In the genomic region with DNA sequence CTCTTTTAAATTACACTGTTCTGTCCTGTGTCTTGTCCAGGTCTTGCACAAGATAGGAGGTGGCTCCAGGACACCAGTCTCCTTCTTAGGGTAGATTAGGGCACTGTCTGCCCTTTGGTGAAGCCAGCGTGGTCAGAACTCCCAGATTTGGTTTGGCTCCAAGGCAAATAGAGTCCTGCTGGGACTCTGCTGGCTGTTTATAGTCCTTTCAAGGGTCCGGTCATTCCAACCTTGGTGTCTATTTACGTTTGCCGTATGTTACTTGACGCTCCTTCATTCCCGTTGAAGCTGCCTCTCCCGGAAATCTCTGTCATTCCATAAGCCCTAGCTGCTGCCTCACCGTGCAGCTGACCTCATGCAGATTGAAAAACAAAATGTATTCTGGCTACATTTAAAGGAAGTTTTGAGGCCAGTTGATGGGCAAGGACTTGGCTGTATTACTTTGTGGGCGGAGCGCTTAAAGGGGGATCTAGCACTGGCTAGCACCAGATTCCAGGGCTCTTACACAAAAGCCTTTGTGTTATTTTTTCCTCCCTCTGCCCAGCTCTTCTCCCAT, we compare ENCODE assay signal across 8 cellular contexts.
DNase-seq lines count a peak whose midpoint lies in the region; ATAC-seq, FAIRE-seq and TF ChIP-seq lines count a peak whose summit lies in the region.

No MANE protein-coding gene starts in this region.

- H4K91ac ChIP-seq in H9 (ENCODE audit: insufficient read length, low read depth, low read length) = no peak overlapping the region

- H3K9me3 Mint-ChIP-seq in H9 = no peaks in the 10 kb centered on the region

- no peak overlapping the region for H3K18ac ChIP-seq in H9 (ENCODE audit: insufficient read length, low read depth, low read length)

- H2AFZ ChIP-seq in H9 (ENCODE audit: low read length) (peak overlapping the region; percentile 59), smooth muscle cell (ENCODE audit: low read depth) (peak overlapping the region; percentile 16)

- no peak overlapping the region for H3K23ac ChIP-seq in H9 (ENCODE audit: insufficient read length, low read depth, low read length)

- DNase-seq in H9 (no peak), brain pericyte (ENCODE audit: low read depth, low spot score) (peak; percentile 96), kidney (peak; percentile 51), smooth muscle cell (lab: John Stamatoyannopoulos, UW; ENCODE audit: unreplicated experiment) (no peak), RPMI8226 (no peak), T-helper 17 cell (no peak)

- H3K9me3 ChIP-seq in H9 (ENCODE audit: control insufficient read depth, low read depth, low read length) = no peaks in the 10 kb centered on the region
- H3K9me3 ChIP-seq in kidney (ENCODE audit: control insufficient read depth in 1 of 2, low read length in 2 of 2) = no peaks in the 10 kb centered on the region
- no peaks in the 10 kb centered on the region for H3K9me3 ChIP-seq in smooth muscle cell (replicated peaks; ENCODE audit: low read depth)
- no peaks in the 10 kb centered on the region for H3K9me3 ChIP-seq in T-helper 17 cell (ENCODE audit: control insufficient read depth, low read length, poor library complexity, severe bottlenecking)

- no peaks in the 10 kb centered on the region for H3K4me1 ChIP-seq in H9 (ENCODE audit: insufficient read depth, low read length)
- H3K4me1 ChIP-seq in kidney (ENCODE audit: control insufficient read depth in 1 of 2, insufficient read depth in 1 of 2, low read depth in 1 of 2, low read length in 2 of 2) = peaks cover 0 to 2% of the 10 kb centered on the region in 2 donors
- peaks cover 5% of the 10 kb centered on the region for H3K4me1 ChIP-seq in smooth muscle cell (ENCODE audit: low read depth)

- ATAC-seq in HG03097 (IDR thresholded peaks at IDR 0.05; ENCODE audit: low FRiP score, unreplicated experiment) (no peak), GM21619 (IDR thresholded peaks at IDR 0.05; ENCODE audit: unreplicated experiment) (no peak), T-helper 17 cell (no peak)

- no peak overlapping the region for H2BK15ac ChIP-seq in H9 (ENCODE audit: low read depth, low read length)

- no peak overlapping the region for H4K5ac ChIP-seq in H9 (ENCODE audit: insufficient read length, low read depth, low read length)

- H3K27me3 Mint-ChIP-seq in H9 (ENCODE audit: low read depth) = no peaks in the 10 kb centered on the region
- peaks cover 20% of the 10 kb centered on the region for H3K27me3 Mint-ChIP-seq in T-helper 17 cell

- H4K20me1 ChIP-seq in H9 (ENCODE audit: control insufficient read depth, insufficient read depth, insufficient read length) (no peaks in the 10 kb centered on the region), smooth muscle cell (ENCODE audit: low read depth) (no peaks in the 10 kb centered on the region)

- H3K36me3 Mint-ChIP-seq in H9 (ENCODE audit: insufficient read depth in 1 of 3, low read depth in 3 of 3) (no peaks in the 10 kb centered on the region), T-helper 17 cell (ENCODE audit: low read depth) (no peaks in the 10 kb centered on the region)

- H3K56ac ChIP-seq in H9 (ENCODE audit: insufficient read length, low read depth, low read length) = no peak overlapping the region

- H3K27me3 ChIP-seq in H9 (ENCODE audit: insufficient read depth, low read length) (no peaks in the 10 kb centered on the region), smooth muscle cell (ENCODE audit: low read depth) (no peaks in the 10 kb centered on the region)

- no peak overlapping the region for H2AK5ac ChIP-seq in H9 (ENCODE audit: insufficient read length, low read length)

- no peak overlapping the region for H3K4me3 ChIP-seq in kidney (ENCODE audit: low read length in 2 of 2)
- H3K4me3 ChIP-seq in smooth muscle cell = no peak overlapping the region

- no CpG with 5 or more reads among the region's 10 CpGs for WGBS in H9 (ENCODE audit: extremely low coverage, insufficient read length, low lambda C conversion rate)
- 34% methylated on average over 10 of the region's 10 CpGs for WGBS in smooth muscle cell (ENCODE audit: low lambda C conversion rate)

- no peak overlapping the region for H2BK12ac ChIP-seq in H9 (ENCODE audit: insufficient read length, low read depth, low read length)

- FAIRE-seq in kidney (lab: Jason Lieb, UNC) = no peak

- H3K27ac Mint-ChIP-seq in H9 = no peak overlapping the region
- no peak overlapping the region for H3K27ac Mint-ChIP-seq in T-helper 17 cell

- H3K4me3 Mint-ChIP-seq in H9 = no peak overlapping the region
- H3K4me3 Mint-ChIP-seq in T-helper 17 cell = no peak overlapping the region

- no peak overlapping the region for H3T11ph ChIP-seq in H9 (ENCODE audit: low read length)

- no peak overlapping the region for H3K4ac ChIP-seq in H9 (ENCODE audit: low read depth, low read length)

- no peaks in the 10 kb centered on the region for H3K79me1 ChIP-seq in H9 (ENCODE audit: insufficient read depth, low read depth, low read length, poor library complexity, severe bottlenecking)

- TF ChIP-seq CTCF in H9 (conservative IDR thresholded peaks at IDR 0.05) (no peak), kidney (IDR thresholded peaks at IDR 0.05; ENCODE audit: borderline replicate concordance, extremely low read depth, insufficient read depth) (no peak), smooth muscle cell (IDR thresholded peaks at IDR 0.05; ENCODE audit: borderline replicate concordance, insufficient read depth, poor library complexity, severe bottlenecking) (no peak)

- H3K23me2 ChIP-seq in H9 (ENCODE audit: insufficient read length, low read depth, low read length, poor library complexity, severe bottlenecking) = no peaks in the 10 kb centered on the region

- no peak overlapping the region for H3K14ac ChIP-seq in H9 (ENCODE audit: insufficient read depth, low read length)

- H2BK5ac ChIP-seq in H9 (ENCODE audit: insufficient read length, low read length) = no peak overlapping the region

- no peak overlapping the region for H4K8ac ChIP-seq in H9 (replicated peaks; ENCODE audit: insufficient read length, low read depth, low read length)

- H3K4me2 ChIP-seq in H9 (ENCODE audit: insufficient read depth, insufficient read length, low read length) (no peak overlapping the region), smooth muscle cell (peak overlapping the region; percentile 68)

- peaks cover 4 to 5% of the 10 kb centered on the region in 2 experiments; a peak in 2 of 4 replicates for H3K4me1 Mint-ChIP-seq in H9
- H3K4me1 Mint-ChIP-seq in T-helper 17 cell = peaks cover 3% of the 10 kb centered on the region

- intact Hi-C loops in kidney (cut with DNase I) = no loop called here

- H3K79me2 ChIP-seq in H9 (ENCODE audit: insufficient read depth, low read length) = no peaks in the 10 kb centered on the region
- H3K79me2 ChIP-seq in smooth muscle cell (ENCODE audit: low read depth) = no peaks in the 10 kb centered on the region

- H3K9ac ChIP-seq in H9 (ENCODE audit: extremely low read depth, insufficient read length, low read length) (no peak overlapping the region), kidney (ENCODE audit: low read length in 2 of 2) (no peak overlapping the region), smooth muscle cell (ENCODE audit: low read depth) (peak overlapping the region; percentile 31)

- H3K36me3 ChIP-seq in kidney (ENCODE audit: control insufficient read depth in 1 of 2, insufficient read depth in 2 of 2, low read length in 2 of 2) = no peaks in the 10 kb centered on the region
- no peaks in the 10 kb centered on the region for H3K36me3 ChIP-seq in smooth muscle cell (ENCODE audit: low read depth)

- H2BK120ac ChIP-seq in H9 (ENCODE audit: low read depth, low read length, poor library complexity, severe bottlenecking) = no peak overlapping the region

- H3K27ac ChIP-seq in H9 (ENCODE audit: insufficient read length, low read depth, low read length) = no peak overlapping the region
- H3K27ac ChIP-seq in kidney (ENCODE audit: low read depth in 2 of 2, low read length in 2 of 2) = no peak overlapping the region
- peak overlapping the region; percentile 95 for H3K27ac ChIP-seq in smooth muscle cell (ENCODE audit: low read depth)

- H3F3A ChIP-seq in smooth muscle cell (ENCODE audit: low read depth) = peaks cover 13% of the 10 kb centered on the region

- no peak overlapping the region for H2BK20ac ChIP-seq in H9 (ENCODE audit: low read depth, low read length, poor library complexity, severe bottlenecking)

Comparison
In these comparisons a context has a peak if more than half of its experiments do, and no peak if none do; other contexts are left out.
1. DNase-seq: peak in brain pericyte (single experiment) and kidney (single experiment); none in H9 (single experiment), smooth muscle cell (single experiment), RPMI8226 (single experiment) and T-helper 17 cell (0 of 3).